18 cellular contexts compared by ENCODE assay signal in genomic region chr19:41799444-41800000, GRCh38. TPM values are rescaled to one million over a fixed set of nuclear protein-coding genes. Genes with fewer than 3 reads are reported as not detected.
DNase-seq lines count a peak whose midpoint lies in the region; ATAC-seq and TF ChIP-seq lines count a peak whose summit lies in the region.
"Had no signal": no experiment of that assay in that cellular context is flagged by ENCODE, and none has a peak within 500 bp of the region (broad histone marks: within the 10 kb centered on the region; RNA-seq: fewer than 3 reads in every experiment).

No MANE protein-coding gene starts in this region.

- H3K4me1 ChIP-seq in hepatocyte (ENCODE audit: insufficient read depth): no peaks in the 10 kb centered on the region

- H3K4me2 ChIP-seq in hepatocyte: no peak overlapping the region

- H3K79me2 ChIP-seq in hepatocyte: no peaks in the 10 kb centered on the region

- H2AFZ ChIP-seq in hepatocyte: no peak overlapping the region

- H3K9me2 ChIP-seq in hepatocyte (replicated peaks; ENCODE audit: insufficient read depth): no peaks in the 10 kb centered on the region

- no peaks in the 10 kb centered on the region for H3K9me3 ChIP-seq in hepatocyte (ENCODE audit: low read depth)

- WGBS in hepatocyte (ENCODE audit: low lambda C conversion rate, missing lambda C conversion rate): 77% methylated on average over 9 of the region's 9 CpGs

- no peak overlapping the region for H3K4me3 Mint-ChIP-seq in stimulated activated effector memory CD8-positive, alpha-beta T cell treated with anti-CD3 and anti-CD28 coated beads, Interleukin-12 subunit alpha, Interleukin-12 subunit beta, amount 100 ng/mL, for 72 hours
- H3K4me3 Mint-ChIP-seq: activated T-cell treated with anti-CD3 and anti-CD28 coated beads, Interleukin-2, amount 50 U/mL, for 24 hours; nephron progenitor cell had no signal

- no peak overlapping the region for H3K27ac ChIP-seq in hepatocyte

- H3K36me3 Mint-ChIP-seq in stimulated activated effector memory CD8-positive, alpha-beta T cell treated with anti-CD3 and anti-CD28 coated beads, Interleukin-12 subunit alpha, Interleukin-12 subunit beta, amount 100 ng/mL, for 72 hours: no peaks in the 10 kb centered on the region

- H4K20me1 ChIP-seq in hepatocyte (ENCODE audit: insufficient read depth, poor library complexity, severe bottlenecking): no peaks in the 10 kb centered on the region

- H3K9me3 Mint-ChIP-seq in stimulated activated effector memory CD8-positive, alpha-beta T cell treated with anti-CD3 and anti-CD28 coated beads, Interleukin-12 subunit alpha, Interleukin-12 subunit beta, amount 100 ng/mL, for 72 hours: no peaks in the 10 kb centered on the region
- H3K9me3 Mint-ChIP-seq: activated T-cell treated with anti-CD3 and anti-CD28 coated beads, Interleukin-2, amount 50 U/mL, for 24 hours had no signal

- peak; percentile 93 for DNase-seq in DMS53 (lab: John Stamatoyannopoulos, UW)
- peak; percentile 74 for DNase-seq in NCI-H510A treated with DMSO at 0.1 percent for 48 hours (lab: John Stamatoyannopoulos, UW)
- DNase-seq in iris pigment epithelial cell (ENCODE audit: low read depth): peak; percentile 3
- no peak for DNase-seq in stimulated activated effector memory CD8-positive, alpha-beta T cell treated with anti-CD3 and anti-CD28 coated beads, Interleukin-12 subunit alpha, Interleukin-12 subunit beta, amount 100 ng/mL, for 72 hours (ENCODE audit: low spot score in 2 of 2)
- DNase-seq in activated CD4-positive, alpha-beta T cell treated with anti-CD3 and anti-CD28 coated beads, Interleukin-2, amount 50 U/mL, for 1 hour: no peak
- DNase-seq in hepatocyte (ENCODE audit: low spot score): no peak
- DNase-seq: activated T-cell treated with anti-CD3 and anti-CD28 coated beads, Interleukin-2, amount 50 U/mL, for 24 hours; effector memory CD4-positive, alpha-beta T cell; NCI-H1048; NCI-H446 treated with DMSO at 0.1 percent for 48 hours; nephron progenitor cell; retina had no signal

- no peak for ATAC-seq in stimulated activated effector memory CD8-positive, alpha-beta T cell treated with anti-CD3 and anti-CD28 coated beads, Interleukin-12 subunit alpha, Interleukin-12 subunit beta, amount 100 ng/mL, for 72 hours
- ATAC-seq in GM21576 (IDR thresholded peaks at IDR 0.05; ENCODE audit: unreplicated experiment): no peak
- ATAC-seq: HCT116, K562, SK-N-SH treated with all-trans-retinoic acid at 6 μM for 48 hours had no signal

- no peak overlapping the region for H3K4me3 ChIP-seq in hepatocyte
- H3K4me3 ChIP-seq: K562 had no signal

- no peaks in the 10 kb centered on the region for H3K27me3 ChIP-seq in hepatocyte

- no peaks in the 10 kb centered on the region for H3K36me3 ChIP-seq in hepatocyte (replicated peaks; ENCODE audit: insufficient read depth, low read depth)

- TF ChIP-seq CTCF in hepatocyte (IDR thresholded peaks at IDR 0.05; ENCODE audit: poor library complexity): no peak

- H3K27ac Mint-ChIP-seq in stimulated activated effector memory CD8-positive, alpha-beta T cell treated with anti-CD3 and anti-CD28 coated beads, Interleukin-12 subunit alpha, Interleukin-12 subunit beta, amount 100 ng/mL, for 72 hours: peak overlapping the region; percentile 72
- H3K27ac Mint-ChIP-seq: activated T-cell treated with anti-CD3 and anti-CD28 coated beads, Interleukin-2, amount 50 U/mL, for 24 hours; nephron progenitor cell had no signal

- peaks cover 14% of the 10 kb centered on the region for H3K4me1 Mint-ChIP-seq in stimulated activated effector memory CD8-positive, alpha-beta T cell treated with anti-CD3 and anti-CD28 coated beads, Interleukin-12 subunit alpha, Interleukin-12 subunit beta, amount 100 ng/mL, for 72 hours

RNA-seq across cellular contexts. Expression of gene CEACAM3, which starts 3.1 kb away (rescaled TPM):
- total RNA-seq in hepatocyte: not detected in 2 replicates
- not detected in 2 replicates for polyA plus RNA-seq in hepatocyte
- total RNA-seq: K562, lung microvascular endothelial cell had no signal
- polyA plus RNA-seq: K562 had no signal

RNA-seq across cellular contexts. Expression of gene CEACAM6, which starts 44.2 kb away (rescaled TPM):
- 7.9 and 16.0 TPM in 2 replicates for total RNA-seq in hepatocyte
- 4.5 and 5.3 TPM in 2 replicates for polyA plus RNA-seq in hepatocyte
- total RNA-seq: lung microvascular endothelial cell had no signal
- polyA plus RNA-seq: K562 had no signal

RNA-seq across cellular contexts. Expression of gene LYPD4, which starts 45.0 kb away (rescaled TPM):
- total RNA-seq in hepatocyte: not detected in 2 replicates
- not detected in 2 replicates for polyA plus RNA-seq in hepatocyte
- total RNA-seq: cardiac septum, K562, lung microvascular endothelial cell had no signal

RNA-seq across cellular contexts. Expression of gene DMRTC2, which starts 45.3 kb away (rescaled TPM):
- total RNA-seq in hepatocyte: not detected in 2 replicates
- not detected in 2 replicates for polyA plus RNA-seq in hepatocyte
- total RNA-seq: cardiac septum, K562, lung microvascular endothelial cell had no signal

Comparison
In these comparisons a context has a peak if more than half of its experiments do, and no peak if none do; other contexts are left out.
1. DNase-seq: peak in DMS53 (single experiment), NCI-H510A treated with DMSO at 0.1 percent for 48 hours (single experiment) and iris pigment epithelial cell (single experiment); none in stimulated activated effector memory CD8-positive, alpha-beta T cell treated with anti-CD3 and anti-CD28 coated beads, Interleukin-12 subunit alpha, Interleukin-12 subunit beta, amount 100 ng/mL, for 72 hours (0 of 2), activated CD4-positive, alpha-beta T cell treated with anti-CD3 and anti-CD28 coated beads, Interleukin-2, amount 50 U/mL, for 1 hour (single experiment) and hepatocyte (single experiment).